Comparison of ENCODE assay signal across 14 cellular contexts in the genomic region with DNA sequence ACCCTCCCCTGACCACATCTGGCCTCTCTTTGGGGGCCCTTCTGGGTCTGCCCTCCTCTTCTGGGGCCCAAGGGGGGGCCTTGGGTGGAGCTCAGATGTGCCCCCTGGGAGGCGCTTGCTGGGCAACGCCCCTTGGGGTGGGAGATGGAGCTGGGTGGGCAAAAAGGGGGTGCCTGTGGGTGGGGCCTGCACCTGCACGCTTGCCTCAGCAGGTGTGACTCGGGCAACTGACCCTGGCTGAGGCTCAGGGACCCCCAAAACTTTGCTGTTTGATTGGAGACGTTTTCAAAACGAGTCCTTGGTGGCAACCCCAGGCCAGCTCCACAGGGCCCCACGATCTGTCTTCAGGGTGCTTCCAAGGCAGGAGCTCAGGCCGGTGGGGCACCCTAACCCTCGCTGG.
DNase-seq lines count a peak whose midpoint lies in the region; ATAC-seq and TF ChIP-seq lines count a peak whose summit lies in the region.
"Had no signal": no experiment of that assay in that cellular context is flagged by ENCODE, and none has a peak within 500 bp of the region (broad histone marks: within the 10 kb centered on the region; RNA-seq: fewer than 3 reads in every experiment).

No MANE protein-coding gene starts in this region.

- no peaks in the 10 kb centered on the region; the same call in 1 of the 2 replicates for H3K9me3 ChIP-seq in HEK293 (ENCODE audit: control insufficient read depth, insufficient read depth, low read depth, low read length)
- H3K9me3 ChIP-seq in hepatocyte (ENCODE audit: low read depth) = no peaks in the 10 kb centered on the region
- peaks cover 11% of the 10 kb centered on the region for H3K9me3 ChIP-seq in WERI-Rb-1 (ENCODE audit: severe bottlenecking)
- peaks cover 0 to 6% (median 1%) of the 10 kb centered on the region in 4 donors for H3K9me3 ChIP-seq in sigmoid colon

- H3K9me2 ChIP-seq in hepatocyte (replicated peaks; ENCODE audit: insufficient read depth) = no peaks in the 10 kb centered on the region

- no peak overlapping the region for H2AFZ ChIP-seq in hepatocyte

- 92% methylated on average over 8 of the region's 9 CpGs for WGBS in hepatocyte (ENCODE audit: low lambda C conversion rate, missing lambda C conversion rate)
- WGBS in sigmoid colon, 2 donors = 90 to 91% methylated on average over 9 of the region's 9 CpGs

- POLR2A ChIA-PET in HEK293 (lab: Yijun Ruan, JAX) = interaction anchor here (0.7 kb wide), 1 partner anchor 19 kb away, joined by 4 read pairs; no protein-coding TSS in a partner anchor

- H3K9me3 Mint-ChIP-seq in stimulated activated effector memory CD8-positive, alpha-beta T cell treated with anti-CD3 and anti-CD28 coated beads, Interleukin-12 subunit alpha, Interleukin-12 subunit beta, amount 100 ng/mL, for 72 hours = no peaks in the 10 kb centered on the region

- H3K36me3 ChIP-seq in HEK293 (ENCODE audit: control insufficient read depth in 2 of 2, insufficient read depth in 1 of 2, low read length in 2 of 2) = no peaks in the 10 kb centered on the region
- H3K36me3 ChIP-seq in hepatocyte (replicated peaks; ENCODE audit: insufficient read depth, low read depth) = no peaks in the 10 kb centered on the region
- H3K36me3 ChIP-seq in WERI-Rb-1 = no peaks in the 10 kb centered on the region
- H3K36me3 ChIP-seq in sigmoid colon = no peaks in the 10 kb centered on the region

- H3K79me2 ChIP-seq in hepatocyte = no peaks in the 10 kb centered on the region

- TF ChIP-seq POLR2A in sigmoid colon (IDR thresholded peaks at IDR 0.05) = no peak

- no peaks in the 10 kb centered on the region for H4K20me1 ChIP-seq in hepatocyte (ENCODE audit: insufficient read depth, poor library complexity, severe bottlenecking)

- H3K4me1 Mint-ChIP-seq in stimulated activated effector memory CD8-positive, alpha-beta T cell treated with anti-CD3 and anti-CD28 coated beads, Interleukin-12 subunit alpha, Interleukin-12 subunit beta, amount 100 ng/mL, for 72 hours = no peaks in the 10 kb centered on the region

- H3K27me3 ChIP-seq in hepatocyte = no peaks in the 10 kb centered on the region
- H3K27me3 ChIP-seq in WERI-Rb-1 (ENCODE audit: insufficient read depth, low read depth, severe bottlenecking) = no peaks in the 10 kb centered on the region
- H3K27me3 ChIP-seq in sigmoid colon = no peaks in the 10 kb centered on the region

- H3K4me3 ChIP-seq in HEK293 (ENCODE audit: low read depth, low read length) (no peak overlapping the region), hepatocyte (no peak overlapping the region), WERI-Rb-1 (ENCODE audit: low read depth, low read length) (no peak overlapping the region), sigmoid colon (no peak overlapping the region)

- no peak overlapping the region for H3K27ac ChIP-seq in HEK293 (ENCODE audit: extremely low read depth, low read depth, low read length)
- peak overlapping the region; percentile 92 for H3K27ac ChIP-seq in hepatocyte
- H3K27ac ChIP-seq in WERI-Rb-1 = no peak overlapping the region
- H3K27ac ChIP-seq in sigmoid colon = no peak overlapping the region
- H3K27ac ChIP-seq: HL-60 had no signal

- intact Hi-C loops in Right ventricle myocardium inferior (cut with DNase I) (no loop called here), cardiac septum (cut with DNase I) (no loop called here), sigmoid colon (cut with DNase I) (no loop called here)

- ATAC-seq in Right ventricle myocardium inferior = no peak
- ATAC-seq in stimulated activated effector memory CD8-positive, alpha-beta T cell treated with anti-CD3 and anti-CD28 coated beads, Interleukin-12 subunit alpha, Interleukin-12 subunit beta, amount 100 ng/mL, for 72 hours = no peak

- CTCF ChIA-PET in HEK293 (lab: Yijun Ruan, JAX) = no interaction called here

- TF ChIP-seq CTCF in HEK293 (tag by site-specific recombination; IDR thresholded peaks at IDR 0.05) = no peak
- TF ChIP-seq CTCF in hepatocyte (IDR thresholded peaks at IDR 0.05; ENCODE audit: poor library complexity) = no peak
- TF ChIP-seq CTCF in WERI-Rb-1 (IDR thresholded peaks at IDR 0.05; ENCODE audit: low read depth, low read length) = no peak
- no peak for TF ChIP-seq CTCF in sigmoid colon (IDR thresholded peaks at IDR 0.05)

- H3K27ac Mint-ChIP-seq in stimulated activated effector memory CD8-positive, alpha-beta T cell treated with anti-CD3 and anti-CD28 coated beads, Interleukin-12 subunit alpha, Interleukin-12 subunit beta, amount 100 ng/mL, for 72 hours = no peak overlapping the region
- H3K27ac Mint-ChIP-seq: CD4-positive, CD25-positive, alpha-beta regulatory T cell had no signal

- DNase-seq in Right ventricle myocardium inferior (ENCODE audit: missing footprints) (peak; percentile 28), cardiac septum (ENCODE audit: low spot score) (no peak), hepatocyte (ENCODE audit: low spot score) (no peak), WERI-Rb-1 (no peak), sigmoid colon (no peak)
- DNase-seq in stimulated activated effector memory CD8-positive, alpha-beta T cell treated with anti-CD3 and anti-CD28 coated beads, Interleukin-12 subunit alpha, Interleukin-12 subunit beta, amount 100 ng/mL, for 72 hours (ENCODE audit: low spot score in 2 of 2) = no peak
- DNase-seq: 8988T; C1 segment of cervical spinal cord; CD4-positive, CD25-positive, alpha-beta regulatory T cell; CD8-positive, alpha-beta memory T cell; COR-L47; H9 had no signal

- TF ChIP-seq EP300 in sigmoid colon (IDR thresholded peaks at IDR 0.05) = no peak

- H3K4me1 ChIP-seq in HEK293 (ENCODE audit: control insufficient read depth, insufficient read depth, low read length) = no peaks in the 10 kb centered on the region; the same call in 1 of the 2 replicates
- peaks cover 37% of the 10 kb centered on the region for H3K4me1 ChIP-seq in hepatocyte (ENCODE audit: insufficient read depth)
- peaks cover 0 to 6% (median 0%) of the 10 kb centered on the region in 4 donors for H3K4me1 ChIP-seq in sigmoid colon

- H3K36me3 Mint-ChIP-seq in stimulated activated effector memory CD8-positive, alpha-beta T cell treated with anti-CD3 and anti-CD28 coated beads, Interleukin-12 subunit alpha, Interleukin-12 subunit beta, amount 100 ng/mL, for 72 hours = no peaks in the 10 kb centered on the region
- H3K36me3 Mint-ChIP-seq: CD4-positive, CD25-positive, alpha-beta regulatory T cell; CD8-positive, alpha-beta memory T cell had no signal

- H3K4me3 Mint-ChIP-seq in stimulated activated effector memory CD8-positive, alpha-beta T cell treated with anti-CD3 and anti-CD28 coated beads, Interleukin-12 subunit alpha, Interleukin-12 subunit beta, amount 100 ng/mL, for 72 hours = no peak overlapping the region
- H3K4me3 Mint-ChIP-seq: CD4-positive, CD25-positive, alpha-beta regulatory T cell; CD8-positive, alpha-beta memory T cell; H9 had no signal

- H3K4me2 ChIP-seq in hepatocyte = no peak overlapping the region

TF ChIP-seq in HEK293, 187 proteins besides CTCF, POLR2A, EP300 and RAD21:
- TF ChIP-seq, protein P1, sequence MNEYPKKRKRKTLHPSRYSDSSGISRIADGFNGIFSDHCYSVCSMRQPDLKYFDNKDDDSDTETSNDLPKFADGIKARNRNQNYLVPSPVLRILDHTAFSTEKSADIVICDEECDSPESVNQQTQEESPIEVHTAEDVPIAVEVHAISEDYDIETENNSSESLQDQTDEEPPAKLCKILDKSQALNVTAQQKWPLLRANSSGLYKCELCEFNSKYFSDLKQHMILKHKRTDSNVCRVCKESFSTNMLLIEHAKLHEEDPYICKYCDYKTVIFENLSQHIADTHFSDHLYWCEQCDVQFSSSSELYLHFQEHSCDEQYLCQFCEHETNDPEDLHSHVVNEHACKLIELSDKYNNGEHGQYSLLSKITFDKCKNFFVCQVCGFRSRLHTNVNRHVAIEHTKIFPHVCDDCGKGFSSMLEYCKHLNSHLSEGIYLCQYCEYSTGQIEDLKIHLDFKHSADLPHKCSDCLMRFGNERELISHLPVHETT (tag by site-specific recombination; IDR thresholded peaks at IDR 0.05) = no peak
- TF ChIP-seq GLIS1 (tag by site-specific recombination; IDR thresholded peaks at IDR 0.05) (peak; percentile 27; the same call in 1 of the 2 replicates), ZNF521 (tag by site-specific recombination; IDR thresholded peaks at IDR 0.05) (no peak), GLIS2 (tag by site-specific recombination; IDR thresholded peaks at IDR 0.05) (0 out of 2 replicates have a peak, but pooled peaks have one; percentile 14), FEZF1 (tag by site-specific recombination; IDR thresholded peaks at IDR 0.05) (no peak)
- TF ChIP-seq, protein P2, sequence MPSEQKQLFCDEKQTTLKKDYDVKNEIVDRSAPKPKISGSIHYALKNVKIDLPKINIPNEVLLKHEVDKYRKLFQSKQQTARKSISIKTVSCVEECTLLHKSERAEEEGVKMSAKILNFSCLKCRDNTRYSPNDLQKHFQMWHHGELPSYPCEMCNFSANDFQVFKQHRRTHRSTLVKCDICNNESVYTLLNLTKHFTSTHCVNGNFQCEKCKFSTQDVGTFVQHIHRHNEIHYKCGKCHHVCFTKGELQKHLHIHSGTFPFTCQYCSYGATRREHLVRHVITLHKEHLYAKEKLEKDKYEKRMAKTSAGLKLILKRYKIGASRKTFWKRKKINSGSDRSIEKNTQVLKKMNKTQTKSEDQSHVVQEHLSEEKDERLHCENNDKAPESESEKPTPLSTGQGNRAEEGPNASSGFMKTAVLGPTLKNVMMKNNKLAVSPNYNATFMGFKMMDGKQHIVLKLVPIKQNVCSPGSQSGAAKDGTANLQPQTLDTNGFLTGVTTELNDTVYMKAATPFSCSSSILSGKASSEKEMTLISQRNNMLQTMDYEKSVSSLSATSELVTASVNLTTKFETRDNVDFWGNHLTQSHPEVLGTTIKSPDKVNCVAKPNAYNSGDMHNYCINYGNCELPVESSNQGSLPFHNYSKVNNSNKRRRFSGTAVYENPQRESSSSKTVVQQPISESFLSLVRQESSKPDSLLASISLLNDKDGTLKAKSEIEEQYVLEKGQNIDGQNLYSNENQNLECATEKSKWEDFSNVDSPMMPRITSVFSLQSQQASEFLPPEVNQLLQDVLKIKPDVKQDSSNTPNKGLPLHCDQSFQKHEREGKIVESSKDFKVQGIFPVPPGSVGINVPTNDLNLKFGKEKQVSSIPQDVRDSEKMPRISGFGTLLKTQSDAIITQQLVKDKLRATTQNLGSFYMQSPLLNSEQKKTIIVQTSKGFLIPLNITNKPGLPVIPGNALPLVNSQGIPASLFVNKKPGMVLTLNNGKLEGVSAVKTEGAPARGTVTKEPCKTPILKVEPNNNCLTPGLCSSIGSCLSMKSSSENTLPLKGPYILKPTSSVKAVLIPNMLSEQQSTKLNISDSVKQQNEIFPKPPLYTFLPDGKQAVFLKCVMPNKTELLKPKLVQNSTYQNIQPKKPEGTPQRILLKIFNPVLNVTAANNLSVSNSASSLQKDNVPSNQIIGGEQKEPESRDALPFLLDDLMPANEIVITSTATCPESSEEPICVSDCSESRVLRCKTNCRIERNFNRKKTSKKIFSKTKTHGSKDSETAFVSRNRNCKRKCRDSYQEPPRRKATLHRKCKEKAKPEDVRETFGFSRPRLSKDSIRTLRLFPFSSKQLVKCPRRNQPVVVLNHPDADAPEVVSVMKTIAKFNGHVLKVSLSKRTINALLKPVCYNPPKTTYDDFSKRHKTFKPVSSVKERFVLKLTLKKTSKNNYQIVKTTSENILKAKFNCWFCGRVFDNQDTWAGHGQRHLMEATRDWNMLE (tag by site-specific recombination; conservative IDR thresholded peaks at IDR 0.05; ENCODE audit: low read depth) = no peak
